In the genomic region with DNA sequence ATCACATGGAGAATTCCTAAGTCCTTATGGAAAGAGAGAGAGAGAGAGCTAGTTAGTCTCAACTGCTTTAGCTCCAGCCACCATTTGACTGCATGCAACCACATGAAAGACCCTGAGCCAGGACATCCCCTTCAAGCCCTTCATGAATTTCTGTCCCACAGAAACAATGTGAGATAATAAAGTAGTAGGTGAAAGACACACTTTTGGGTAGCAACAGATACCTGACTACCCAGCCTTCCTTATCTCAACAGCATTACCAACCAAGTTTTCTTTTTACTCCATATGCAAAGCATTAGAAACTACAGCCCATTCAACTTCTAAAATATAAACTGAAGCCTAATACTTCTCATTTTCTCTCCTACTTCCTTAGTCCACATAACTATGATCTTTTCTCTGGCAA, we compare ENCODE assay signal across 20 cellular contexts. TPM values are rescaled to one million over a fixed set of nuclear protein-coding genes. Genes with fewer than 3 reads are reported as not detected.
A peak's percentile ranks its signal among the peaks of the same experiment; 100 is the strongest.
DNase-seq lines count a peak whose midpoint lies in the region; ATAC-seq and TF ChIP-seq lines count a peak whose summit lies in the region.
"Had no signal": no experiment of that assay in that cellular context is flagged by ENCODE, and none has a peak within 500 bp of the region (broad histone marks: within the 10 kb centered on the region; RNA-seq: fewer than 3 reads in every experiment).

No MANE protein-coding gene starts in this region.

- no peaks in the 10 kb centered on the region for H3K27me3 ChIP-seq in CD4-positive, alpha-beta T cell (ENCODE audit: control insufficient read depth, insufficient read depth, low read length)

- no peaks in the 10 kb centered on the region for H3K27me3 Mint-ChIP-seq in activated CD4-positive, alpha-beta T cell treated with anti-CD3 and anti-CD28 coated beads, Interleukin-2, amount 10 ng/mL, durations not matched to agents 24 days and 14 days
- no peaks in the 10 kb centered on the region for H3K27me3 Mint-ChIP-seq in CD4-positive, alpha-beta T cell
- no peaks in the 10 kb centered on the region for H3K27me3 Mint-ChIP-seq in activated CD8-positive, alpha-beta T cell treated with anti-CD3 and anti-CD28 coated beads for 36 hours
- H3K27me3 Mint-ChIP-seq in effector memory CD8-positive, alpha-beta T cell = no peaks in the 10 kb centered on the region

- CTCF ChIA-PET in CD4-positive, alpha-beta T cell (lab: Charles Lee) = no interaction called here
- CTCF ChIA-PET in activated CD8-positive, alpha-beta T cell treated with anti-CD3 and anti-CD28 coated beads for 36 hours (lab: Charles Lee) = interaction anchor here (0.8 to 2.1 kb wide), 3 partner anchors 10 to 69 kb away, joined by 4 to 6 read pairs (median 4); no protein-coding TSS in a partner anchor

- TF ChIP-seq CTCF in CD4-positive, alpha-beta T cell (IDR thresholded peaks at IDR 0.05) = no peak
- TF ChIP-seq CTCF in activated CD8-positive, alpha-beta T cell treated with anti-CD3 and anti-CD28 coated beads for 36 hours (IDR thresholded peaks at IDR 0.05) = no peak

- intact Hi-C loops in activated CD4-positive, alpha-beta T cell treated with anti-CD3 and anti-CD28 coated beads, Interleukin-2, amount 10 ng/mL, durations not matched to agents 24 days and 14 days (cut with micrococcal nuclease) = loop anchor here (1.0 kb wide), 1 partner anchor 27 kb away; no protein-coding TSS in a partner anchor
- intact Hi-C loops in CD4-positive, alpha-beta T cell (cut with DNase I, micrococcal nuclease) = no loop called here
- intact Hi-C loops in activated CD8-positive, alpha-beta T cell treated with anti-CD3 and anti-CD28 coated beads for 36 hours (cut with micrococcal nuclease) = no loop called here

- ATAC-seq in CD4-positive, alpha-beta T cell (ENCODE audit: poor library complexity) = no peak
- ATAC-seq in activated CD8-positive, alpha-beta T cell treated with anti-CD3 and anti-CD28 coated beads for 36 hours = peak; percentile 41
- ATAC-seq in effector memory CD8-positive, alpha-beta T cell (replicated peaks) = peak; percentile 21
- ATAC-seq in HG03442 (IDR thresholded peaks at IDR 0.05; ENCODE audit: unreplicated experiment) (no peak), HG03095 (IDR thresholded peaks at IDR 0.05; ENCODE audit: unreplicated experiment) (no peak)
- ATAC-seq: GM23338 had no signal

- POLR2A ChIA-PET in CD4-positive, alpha-beta T cell (lab: Charles Lee) = interaction anchor here (4.7 kb wide), 1 partner anchor 11 kb away, joined by 22 read pairs; no protein-coding TSS in a partner anchor
- POLR2A ChIA-PET in activated CD8-positive, alpha-beta T cell treated with anti-CD3 and anti-CD28 coated beads for 36 hours (lab: Charles Lee) = interaction anchor here (0.9 kb wide), 1 partner anchor 10 kb away, joined by 3 read pairs; no protein-coding TSS in a partner anchor

- DNase-seq in activated CD4-positive, alpha-beta T cell treated with anti-CD3 and anti-CD28 coated beads, Interleukin-2, amount 10 ng/mL, durations not matched to agents 24 days and 14 days = peak; percentile 40
- no peak for DNase-seq in activated CD4-positive, alpha-beta T cell treated with anti-CD3 and anti-CD28 coated beads for 1 hour
- DNase-seq in CD4-positive, alpha-beta T cell = no peak
- no peak for DNase-seq in activated CD8-positive, alpha-beta T cell treated with anti-CD3 and anti-CD28 coated beads for 36 hours
- DNase-seq in effector memory CD8-positive, alpha-beta T cell = no peak
- no peak for DNase-seq in effector CD8-positive, alpha-beta T cell (lab: John Stamatoyannopoulos, UW)
- DNase-seq: 8988T; CD8-positive, alpha-beta T cell; DMS79 treated with DMSO at 0.1 percent for 48 hours; KBM-7; NCI-H1417 treated with DMSO at 0.1 percent for 48 hours; NCI-H2029; NCI-H2171; NCI-H446 treated with DMSO at 0.1 percent for 48 hours; NCI-H748 treated with DMSO at 0.1 percent for 48 hours had no signal

- H3K9me3 ChIP-seq in CD4-positive, alpha-beta T cell (ENCODE audit: control insufficient read depth, low read length) = no peaks in the 10 kb centered on the region

- H3K27ac ChIP-seq in CD4-positive, alpha-beta T cell (ENCODE audit: low read depth, low read length) = no peak overlapping the region
- H3K27ac ChIP-seq: RWPE1 had no signal

- peaks cover 50% of the 10 kb centered on the region for H3K4me1 Mint-ChIP-seq in activated CD4-positive, alpha-beta T cell treated with anti-CD3 and anti-CD28 coated beads, Interleukin-2, amount 10 ng/mL, durations not matched to agents 24 days and 14 days
- peaks cover 61% of the 10 kb centered on the region for H3K4me1 Mint-ChIP-seq in CD4-positive, alpha-beta T cell (ENCODE audit: low read depth)
- H3K4me1 Mint-ChIP-seq in activated CD8-positive, alpha-beta T cell treated with anti-CD3 and anti-CD28 coated beads for 36 hours (ENCODE audit: low read depth) = peaks cover 57% of the 10 kb centered on the region
- peaks cover 26 to 46% of the 10 kb centered on the region in 2 donors for H3K4me1 Mint-ChIP-seq in effector memory CD8-positive, alpha-beta T cell (ENCODE audit: low read depth in 2 of 2)

- peak overlapping the region; percentile 15 for H3K4me3 Mint-ChIP-seq in activated CD4-positive, alpha-beta T cell treated with anti-CD3 and anti-CD28 coated beads, Interleukin-2, amount 10 ng/mL, durations not matched to agents 24 days and 14 days
- peak overlapping the region; percentile 3 for H3K4me3 Mint-ChIP-seq in CD4-positive, alpha-beta T cell
- peak overlapping the region; percentile 1 for H3K4me3 Mint-ChIP-seq in activated CD8-positive, alpha-beta T cell treated with anti-CD3 and anti-CD28 coated beads for 36 hours
- peak overlapping the region in 1 of 2 donors; percentile 33 for H3K4me3 Mint-ChIP-seq in effector memory CD8-positive, alpha-beta T cell
- H3K4me3 Mint-ChIP-seq: GM23338 had no signal

- peaks cover 22% of the 10 kb centered on the region for H3K36me3 Mint-ChIP-seq in activated CD4-positive, alpha-beta T cell treated with anti-CD3 and anti-CD28 coated beads, Interleukin-2, amount 10 ng/mL, durations not matched to agents 24 days and 14 days (ENCODE audit: low read depth)
- H3K36me3 Mint-ChIP-seq in CD4-positive, alpha-beta T cell (ENCODE audit: low read depth) = peaks cover 17% of the 10 kb centered on the region
- H3K36me3 Mint-ChIP-seq in activated CD8-positive, alpha-beta T cell treated with anti-CD3 and anti-CD28 coated beads for 36 hours (ENCODE audit: low read depth) = peaks cover 22% of the 10 kb centered on the region
- no peaks in the 10 kb centered on the region for H3K36me3 Mint-ChIP-seq in effector memory CD8-positive, alpha-beta T cell (ENCODE audit: insufficient read depth)

- H3K27ac Mint-ChIP-seq in activated CD4-positive, alpha-beta T cell treated with anti-CD3 and anti-CD28 coated beads, Interleukin-2, amount 10 ng/mL, durations not matched to agents 24 days and 14 days = peak overlapping the region; percentile 68
- H3K27ac Mint-ChIP-seq in CD4-positive, alpha-beta T cell = no peak overlapping the region
- peak overlapping the region; percentile 83 for H3K27ac Mint-ChIP-seq in activated CD8-positive, alpha-beta T cell treated with anti-CD3 and anti-CD28 coated beads for 36 hours
- peak overlapping the region; percentile 3 to 11 for H3K27ac Mint-ChIP-seq in effector memory CD8-positive, alpha-beta T cell
- H3K27ac Mint-ChIP-seq: GM23338 had no signal

- H3K9me3 Mint-ChIP-seq in activated CD4-positive, alpha-beta T cell treated with anti-CD3 and anti-CD28 coated beads, Interleukin-2, amount 10 ng/mL, durations not matched to agents 24 days and 14 days = peaks cover 28% of the 10 kb centered on the region
- peaks cover 18% of the 10 kb centered on the region for H3K9me3 Mint-ChIP-seq in CD4-positive, alpha-beta T cell
- H3K9me3 Mint-ChIP-seq in activated CD8-positive, alpha-beta T cell treated with anti-CD3 and anti-CD28 coated beads for 36 hours = peaks cover 29% of the 10 kb centered on the region
- peaks cover 5 to 6% of the 10 kb centered on the region in 2 donors for H3K9me3 Mint-ChIP-seq in effector memory CD8-positive, alpha-beta T cell

RNA-seq across cellular contexts. Expression of a gene that starts 23.2 kb away (rescaled TPM):
- total RNA-seq in activated CD4-positive, alpha-beta T cell treated with anti-CD3 and anti-CD28 coated beads, Interleukin-2, amount 10 ng/mL, durations not matched to agents 24 days and 14 days = 14.3 and 15.3 TPM in 2 replicates
- total RNA-seq in CD4-positive, alpha-beta T cell = 10 to 100 TPM; 25.0 to 25.3 TPM
- 10 to 100 TPM; 79.5 to 80.1 TPM for total RNA-seq in activated CD8-positive, alpha-beta T cell treated with anti-CD3 and anti-CD28 coated beads for 36 hours
- total RNA-seq: G401, GM23338 had no signal

Comparison
In these comparisons a context has a peak if more than half of its experiments do, and no peak if none do; other contexts are left out.
1. ATAC-seq: peak in activated CD8-positive, alpha-beta T cell treated with anti-CD3 and anti-CD28 coated beads for 36 hours (single experiment) and effector memory CD8-positive, alpha-beta T cell (single experiment); none in CD4-positive, alpha-beta T cell (single experiment), HG03442 (single experiment) and HG03095 (single experiment).